Comparison of ENCODE assay signal across 7 cellular contexts in the genomic region with DNA sequence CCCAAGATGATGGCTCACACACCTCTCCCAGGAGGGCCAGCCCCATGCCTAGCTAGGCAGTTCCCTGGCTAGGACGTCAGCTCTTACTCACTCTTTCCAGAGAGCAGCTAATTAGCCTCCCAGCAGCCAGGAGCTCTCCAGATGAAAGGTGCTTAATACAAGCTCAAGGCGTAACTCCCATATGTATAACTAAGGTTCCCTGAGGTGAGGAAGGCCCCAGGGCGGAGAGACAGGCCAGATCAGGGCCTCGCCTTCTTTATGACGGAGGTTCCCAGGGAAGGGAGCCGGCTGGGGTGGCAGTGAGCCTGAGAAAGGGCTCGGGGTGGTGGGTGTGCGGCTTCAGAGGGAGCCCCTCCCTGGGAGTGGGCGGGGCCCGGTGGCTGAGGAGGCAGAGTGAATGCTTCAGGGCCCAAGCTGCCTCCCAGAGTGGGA. TPM values are rescaled to one million over a fixed set of nuclear protein-coding genes. Genes with fewer than 3 reads are reported as not detected.
DNase-seq lines count a peak whose midpoint lies in the region; ATAC-seq and TF ChIP-seq lines count a peak whose summit lies in the region.

No MANE protein-coding gene starts in this region.

- H3K36me3 ChIP-seq in smooth muscle cell (ENCODE audit: low read depth), result no peaks in the 10 kb centered on the region

- peak; percentile 70 for DNase-seq in HFFc6
- DNase-seq in activated B cell treated with CpG ODN at 0.5 μM for 24 hours, result no peak
- peak; percentile 79 for DNase-seq in fibroblast of peridontal ligament (ENCODE audit: extremely low read depth)
- no peak for DNase-seq in smooth muscle cell (lab: John Stamatoyannopoulos, UW; ENCODE audit: unreplicated experiment)
- no peak for DNase-seq in hippocampal formation (lab: John Stamatoyannopoulos, UW)
- no peak for DNase-seq in NCI-H2196 treated with DMSO at 0.1 percent for 48 hours (lab: John Stamatoyannopoulos, UW; ENCODE audit: unreplicated experiment)

- peaks cover 7% of the 10 kb centered on the region for H3K36me3 Mint-ChIP-seq in HFFc6 (ENCODE audit: low read depth)
- H3K36me3 Mint-ChIP-seq in activated B cell treated with CpG ODN at 0.5 μM for 24 hours (ENCODE audit: low read depth), result no peaks in the 10 kb centered on the region

- no peaks in the 10 kb centered on the region for H3K27me3 ChIP-seq in smooth muscle cell (ENCODE audit: low read depth)

- H3K4me1 Mint-ChIP-seq in HFFc6 (ENCODE audit: low read depth) (peaks cover 35% of the 10 kb centered on the region), activated B cell treated with CpG ODN at 0.5 μM for 24 hours (peaks cover 82% of the 10 kb centered on the region)

- H3K4me2 ChIP-seq in smooth muscle cell, result peak overlapping the region; percentile 62

- H3F3A ChIP-seq in smooth muscle cell (ENCODE audit: low read depth), result peaks cover 12% of the 10 kb centered on the region

- peaks cover 4% of the 10 kb centered on the region; the same call in 1 of the 2 replicates for H3K27me3 Mint-ChIP-seq in HFFc6 (ENCODE audit: insufficient read depth)
- no peaks in the 10 kb centered on the region for H3K27me3 Mint-ChIP-seq in activated B cell treated with CpG ODN at 0.5 μM for 24 hours

- POLR2A ChIA-PET in activated B cell treated with CpG ODN at 0.5 μM for 24 hours (lab: Charles Lee), result interaction anchor here (0.7 to 23.4 kb wide), 5 partner anchors 25 to 569 kb away, joined by 3 to 2953 read pairs (median 120); a partner anchor contains a TSS

- H3K4me1 ChIP-seq in smooth muscle cell (ENCODE audit: low read depth), result peaks cover 27% of the 10 kb centered on the region

- peak overlapping the region; percentile 50 for H3K27ac ChIP-seq in smooth muscle cell (ENCODE audit: low read depth)

- CTCF ChIA-PET in activated B cell treated with CpG ODN at 0.5 μM for 24 hours (lab: Charles Lee), result interaction anchor here (0.9 to 8.4 kb wide), 6 partner anchors 25 to 886 kb away, joined by 3 to 135 read pairs (median 7); a partner anchor contains a TSS

- H3K4me3 ChIP-seq in smooth muscle cell, result no peak overlapping the region

- 35% methylated on average over 10 of the region's 10 CpGs for WGBS in smooth muscle cell (ENCODE audit: low lambda C conversion rate)

- H3K9me3 Mint-ChIP-seq in HFFc6 (no peaks in the 10 kb centered on the region), activated B cell treated with CpG ODN at 0.5 μM for 24 hours (no peaks in the 10 kb centered on the region)

- H3K27ac Mint-ChIP-seq in HFFc6 (peak overlapping the region; percentile 49), activated B cell treated with CpG ODN at 0.5 μM for 24 hours (peak overlapping the region; percentile 18)

- H4K20me1 ChIP-seq in smooth muscle cell (ENCODE audit: low read depth), result no peaks in the 10 kb centered on the region

- H3K4me3 Mint-ChIP-seq in HFFc6, result no peak overlapping the region
- no peak overlapping the region for H3K4me3 Mint-ChIP-seq in activated B cell treated with CpG ODN at 0.5 μM for 24 hours

- peaks cover 19% of the 10 kb centered on the region for H3K79me2 ChIP-seq in smooth muscle cell (ENCODE audit: low read depth)

- TF ChIP-seq CTCF in HFFc6 (IDR thresholded peaks at IDR 0.05) (no peak), activated B cell treated with CpG ODN at 0.5 μM for 24 hours (IDR thresholded peaks at IDR 0.05) (no peak), smooth muscle cell (IDR thresholded peaks at IDR 0.05; ENCODE audit: borderline replicate concordance, insufficient read depth, poor library complexity, severe bottlenecking) (no peak)

- no peaks in the 10 kb centered on the region for H3K9me3 ChIP-seq in smooth muscle cell (replicated peaks; ENCODE audit: low read depth)

- intact Hi-C loops in activated B cell treated with CpG ODN at 0.5 μM for 24 hours (cut with micrococcal nuclease), result no loop called here

- no peak overlapping the region for H3K9ac ChIP-seq in smooth muscle cell (ENCODE audit: low read depth)

- no peak for ATAC-seq in activated B cell treated with CpG ODN at 0.5 μM for 24 hours (ENCODE audit: low read depth)
- ATAC-seq in HG03196 (IDR thresholded peaks at IDR 0.05; ENCODE audit: unreplicated experiment), result no peak

- H2AFZ ChIP-seq in smooth muscle cell (ENCODE audit: low read depth), result no peak overlapping the region

RNA-seq across cellular contexts. Expression of a gene that starts 26.4 kb away (rescaled TPM):
- total RNA-seq in HFFc6 (2021; fragmentation: NEBNext Ultra II Directional; extraction: Animal tissue kit (Norgen Biotek cat#: 25700)), result 100 to 1,000 TPM; 135 to 161 (median 144) TPM
- total RNA-seq in activated B cell treated with CpG ODN at 0.5 μM for 24 hours, result 814 and 884 TPM in 2 replicates
- 133 and 166 TPM in 2 replicates for total RNA-seq in smooth muscle cell
- 418 and 450 TPM in 2 replicates for polyA plus RNA-seq in smooth muscle cell

Comparison
In these comparisons a context has a peak if more than half of its experiments do, and no peak if none do; other contexts are left out.
1. DNase-seq: peak in HFFc6 (single experiment) and fibroblast of peridontal ligament (single experiment); none in activated B cell treated with CpG ODN at 0.5 μM for 24 hours (single experiment), smooth muscle cell (single experiment), hippocampal formation (0 of 2) and NCI-H2196 treated with DMSO at 0.1 percent for 48 hours (single experiment).